ENCODE assay signal across 1 cellular context in the genomic region with DNA sequence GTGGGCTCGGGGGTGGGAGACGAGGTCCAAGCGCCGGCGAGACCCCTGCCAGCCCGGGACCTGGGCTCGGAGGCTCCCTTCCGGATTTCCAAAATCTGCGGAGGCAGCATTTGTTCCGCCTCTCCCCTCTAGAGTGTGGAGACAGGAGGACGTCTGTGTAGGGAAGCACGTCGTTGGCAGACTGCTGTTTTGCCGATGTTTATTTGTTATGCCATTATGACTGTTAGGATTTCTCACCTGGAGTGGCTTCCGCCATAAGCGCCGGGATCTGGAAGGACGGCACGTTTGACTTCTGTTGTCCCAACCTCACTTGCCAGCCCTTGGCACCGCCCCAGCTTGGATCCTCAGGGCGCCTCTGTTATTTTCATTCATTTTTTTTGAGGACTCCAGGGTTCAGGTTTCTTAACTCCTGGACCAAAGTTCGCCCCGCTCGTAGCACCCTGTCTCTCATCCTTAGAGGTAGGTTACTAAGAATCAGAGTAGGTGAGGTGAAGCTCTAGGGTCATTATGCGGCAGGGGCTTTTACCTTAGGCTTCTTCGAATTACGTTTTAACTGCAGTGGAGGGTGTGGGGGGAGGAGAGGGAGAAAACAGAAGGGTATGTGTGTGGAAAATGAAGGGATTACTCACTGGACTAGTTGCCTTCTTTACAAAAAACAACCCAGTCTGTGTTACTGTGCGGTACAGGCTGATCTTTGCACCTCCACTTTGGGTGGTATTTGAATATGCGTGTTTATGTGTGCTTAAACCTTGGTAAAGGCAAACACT.
TF ChIP-seq lines count a peak whose summit lies in the region.

No MANE protein-coding gene starts in this region.

TF ChIP-seq in HepG2, 621 proteins besides CTCF, POLR2A, EP300 and RAD21 (continued from another document and continues in another):
- TF ChIP-seq, protein P1, sequence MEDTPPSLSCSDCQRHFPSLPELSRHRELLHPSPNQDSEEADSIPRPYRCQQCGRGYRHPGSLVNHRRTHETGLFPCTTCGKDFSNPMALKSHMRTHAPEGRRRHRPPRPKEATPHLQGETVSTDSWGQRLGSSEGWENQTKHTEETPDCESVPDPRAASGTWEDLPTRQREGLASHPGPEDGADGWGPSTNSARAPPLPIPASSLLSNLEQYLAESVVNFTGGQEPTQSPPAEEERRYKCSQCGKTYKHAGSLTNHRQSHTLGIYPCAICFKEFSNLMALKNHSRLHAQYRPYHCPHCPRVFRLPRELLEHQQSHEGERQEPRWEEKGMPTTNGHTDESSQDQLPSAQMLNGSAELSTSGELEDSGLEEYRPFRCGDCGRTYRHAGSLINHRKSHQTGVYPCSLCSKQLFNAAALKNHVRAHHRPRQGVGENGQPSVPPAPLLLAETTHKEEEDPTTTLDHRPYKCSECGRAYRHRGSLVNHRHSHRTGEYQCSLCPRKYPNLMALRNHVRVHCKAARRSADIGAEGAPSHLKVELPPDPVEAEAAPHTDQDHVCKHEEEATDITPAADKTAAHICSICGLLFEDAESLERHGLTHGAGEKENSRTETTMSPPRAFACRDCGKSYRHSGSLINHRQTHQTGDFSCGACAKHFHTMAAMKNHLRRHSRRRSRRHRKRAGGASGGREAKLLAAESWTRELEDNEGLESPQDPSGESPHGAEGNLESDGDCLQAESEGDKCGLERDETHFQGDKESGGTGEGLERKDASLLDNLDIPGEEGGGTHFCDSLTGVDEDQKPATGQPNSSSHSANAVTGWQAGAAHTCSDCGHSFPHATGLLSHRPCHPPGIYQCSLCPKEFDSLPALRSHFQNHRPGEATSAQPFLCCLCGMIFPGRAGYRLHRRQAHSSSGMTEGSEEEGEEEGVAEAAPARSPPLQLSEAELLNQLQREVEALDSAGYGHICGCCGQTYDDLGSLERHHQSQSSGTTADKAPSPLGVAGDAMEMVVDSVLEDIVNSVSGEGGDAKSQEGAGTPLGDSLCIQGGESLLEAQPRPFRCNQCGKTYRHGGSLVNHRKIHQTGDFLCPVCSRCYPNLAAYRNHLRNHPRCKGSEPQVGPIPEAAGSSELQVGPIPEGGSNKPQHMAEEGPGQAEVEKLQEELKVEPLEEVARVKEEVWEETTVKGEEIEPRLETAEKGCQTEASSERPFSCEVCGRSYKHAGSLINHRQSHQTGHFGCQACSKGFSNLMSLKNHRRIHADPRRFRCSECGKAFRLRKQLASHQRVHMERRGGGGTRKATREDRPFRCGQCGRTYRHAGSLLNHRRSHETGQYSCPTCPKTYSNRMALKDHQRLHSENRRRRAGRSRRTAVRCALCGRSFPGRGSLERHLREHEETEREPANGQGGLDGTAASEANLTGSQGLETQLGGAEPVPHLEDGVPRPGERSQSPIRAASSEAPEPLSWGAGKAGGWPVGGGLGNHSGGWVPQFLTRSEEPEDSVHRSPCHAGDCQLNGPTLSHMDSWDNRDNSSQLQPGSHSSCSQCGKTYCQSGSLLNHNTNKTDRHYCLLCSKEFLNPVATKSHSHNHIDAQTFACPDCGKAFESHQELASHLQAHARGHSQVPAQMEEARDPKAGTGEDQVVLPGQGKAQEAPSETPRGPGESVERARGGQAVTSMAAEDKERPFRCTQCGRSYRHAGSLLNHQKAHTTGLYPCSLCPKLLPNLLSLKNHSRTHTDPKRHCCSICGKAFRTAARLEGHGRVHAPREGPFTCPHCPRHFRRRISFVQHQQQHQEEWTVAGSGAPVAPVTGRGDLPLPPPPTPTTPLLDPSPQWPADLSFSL (CRISPR knock-in tag; IDR thresholded peaks at IDR 0.05), result 0 out of 2 replicates have a peak, but pooled peaks have one; percentile 28
- no peak for TF ChIP-seq XBP1 (CRISPR knock-in tag; IDR thresholded peaks at IDR 0.05)
- TF ChIP-seq ZNF225 (CRISPR knock-in tag; IDR thresholded peaks at IDR 0.05), result no peak
- no peak for TF ChIP-seq KDM3A (CRISPR knock-in tag; IDR thresholded peaks at IDR 0.05; ENCODE audit: low read depth)
- no peak for TF ChIP-seq REL (CRISPR knock-in tag; conservative IDR thresholded peaks at IDR 0.05)
- TF ChIP-seq TOPORS (CRISPR knock-in tag; IDR thresholded peaks at IDR 0.05), result no peak
- no peak for TF ChIP-seq RXRA (CRISPR knock-in tag; IDR thresholded peaks at IDR 0.05)
- no peak for TF ChIP-seq GZF1 (CRISPR knock-in tag; IDR thresholded peaks at IDR 0.05)
- TF ChIP-seq ZZZ3 (CRISPR knock-in tag; IDR thresholded peaks at IDR 0.05; ENCODE audit: borderline replicate concordance), result no peak
- TF ChIP-seq, protein P2, sequence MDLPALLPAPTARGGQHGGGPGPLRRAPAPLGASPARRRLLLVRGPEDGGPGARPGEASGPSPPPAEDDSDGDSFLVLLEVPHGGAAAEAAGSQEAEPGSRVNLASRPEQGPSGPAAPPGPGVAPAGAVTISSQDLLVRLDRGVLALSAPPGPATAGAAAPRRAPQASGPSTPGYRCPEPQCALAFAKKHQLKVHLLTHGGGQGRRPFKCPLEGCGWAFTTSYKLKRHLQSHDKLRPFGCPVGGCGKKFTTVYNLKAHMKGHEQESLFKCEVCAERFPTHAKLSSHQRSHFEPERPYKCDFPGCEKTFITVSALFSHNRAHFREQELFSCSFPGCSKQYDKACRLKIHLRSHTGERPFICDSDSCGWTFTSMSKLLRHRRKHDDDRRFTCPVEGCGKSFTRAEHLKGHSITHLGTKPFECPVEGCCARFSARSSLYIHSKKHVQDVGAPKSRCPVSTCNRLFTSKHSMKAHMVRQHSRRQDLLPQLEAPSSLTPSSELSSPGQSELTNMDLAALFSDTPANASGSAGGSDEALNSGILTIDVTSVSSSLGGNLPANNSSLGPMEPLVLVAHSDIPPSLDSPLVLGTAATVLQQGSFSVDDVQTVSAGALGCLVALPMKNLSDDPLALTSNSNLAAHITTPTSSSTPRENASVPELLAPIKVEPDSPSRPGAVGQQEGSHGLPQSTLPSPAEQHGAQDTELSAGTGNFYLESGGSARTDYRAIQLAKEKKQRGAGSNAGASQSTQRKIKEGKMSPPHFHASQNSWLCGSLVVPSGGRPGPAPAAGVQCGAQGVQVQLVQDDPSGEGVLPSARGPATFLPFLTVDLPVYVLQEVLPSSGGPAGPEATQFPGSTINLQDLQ (CRISPR knock-in tag; IDR thresholded peaks at IDR 0.05), result no peak
- TF ChIP-seq ZNF354B (CRISPR knock-in tag; IDR thresholded peaks at IDR 0.05), result no peak
- TF ChIP-seq ZNF160 (CRISPR knock-in tag; IDR thresholded peaks at IDR 0.05), result no peak
- TF ChIP-seq ELF1 (CRISPR knock-in tag; IDR thresholded peaks at IDR 0.05), result 0 out of 2 replicates have a peak, but pooled peaks have one; percentile 18
- TF ChIP-seq, protein P3, sequence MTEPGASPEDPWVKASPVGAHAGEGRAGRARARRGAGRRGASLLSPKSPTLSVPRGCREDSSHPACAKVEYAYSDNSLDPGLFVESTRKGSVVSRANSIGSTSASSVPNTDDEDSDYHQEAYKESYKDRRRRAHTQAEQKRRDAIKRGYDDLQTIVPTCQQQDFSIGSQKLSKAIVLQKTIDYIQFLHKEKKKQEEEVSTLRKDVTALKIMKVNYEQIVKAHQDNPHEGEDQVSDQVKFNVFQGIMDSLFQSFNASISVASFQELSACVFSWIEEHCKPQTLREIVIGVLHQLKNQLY (CRISPR knock-in tag; IDR thresholded peaks at IDR 0.05), result no peak
- TF ChIP-seq ZNF550 (CRISPR knock-in tag; IDR thresholded peaks at IDR 0.05; ENCODE audit: borderline replicate concordance), result no peak
- TF ChIP-seq ZNF607 (CRISPR knock-in tag; IDR thresholded peaks at IDR 0.05; ENCODE audit: borderline replicate concordance), result no peak
- TF ChIP-seq, protein P4, sequence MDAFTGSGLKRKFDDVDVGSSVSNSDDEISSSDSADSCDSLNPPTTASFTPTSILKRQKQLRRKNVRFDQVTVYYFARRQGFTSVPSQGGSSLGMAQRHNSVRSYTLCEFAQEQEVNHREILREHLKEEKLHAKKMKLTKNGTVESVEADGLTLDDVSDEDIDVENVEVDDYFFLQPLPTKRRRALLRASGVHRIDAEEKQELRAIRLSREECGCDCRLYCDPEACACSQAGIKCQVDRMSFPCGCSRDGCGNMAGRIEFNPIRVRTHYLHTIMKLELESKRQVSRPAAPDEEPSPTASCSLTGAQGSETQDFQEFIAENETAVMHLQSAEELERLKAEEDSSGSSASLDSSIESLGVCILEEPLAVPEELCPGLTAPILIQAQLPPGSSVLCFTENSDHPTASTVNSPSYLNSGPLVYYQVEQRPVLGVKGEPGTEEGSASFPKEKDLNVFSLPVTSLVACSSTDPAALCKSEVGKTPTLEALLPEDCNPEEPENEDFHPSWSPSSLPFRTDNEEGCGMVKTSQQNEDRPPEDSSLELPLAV (CRISPR knock-in tag; conservative IDR thresholded peaks at IDR 0.05; ENCODE audit: low read depth), result no peak
- TF ChIP-seq ZNF891 (CRISPR knock-in tag; IDR thresholded peaks at IDR 0.05), result no peak
- TF ChIP-seq ZNF788 (CRISPR knock-in tag; IDR thresholded peaks at IDR 0.05; ENCODE audit: borderline replicate concordance), result 0 out of 2 replicates have a peak, but pooled peaks have one; percentile 30
- TF ChIP-seq, protein P5, sequence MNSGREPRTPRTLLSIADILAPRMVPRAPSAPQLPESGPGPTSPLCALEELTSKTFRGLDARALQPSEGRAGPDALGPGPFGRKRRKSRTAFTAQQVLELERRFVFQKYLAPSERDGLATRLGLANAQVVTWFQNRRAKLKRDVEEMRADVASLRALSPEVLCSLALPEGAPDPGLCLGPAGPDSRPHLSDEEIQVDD (CRISPR knock-in tag; IDR thresholded peaks at IDR 0.05; ENCODE audit: borderline replicate concordance), result no peak
- TF ChIP-seq, protein P6, sequence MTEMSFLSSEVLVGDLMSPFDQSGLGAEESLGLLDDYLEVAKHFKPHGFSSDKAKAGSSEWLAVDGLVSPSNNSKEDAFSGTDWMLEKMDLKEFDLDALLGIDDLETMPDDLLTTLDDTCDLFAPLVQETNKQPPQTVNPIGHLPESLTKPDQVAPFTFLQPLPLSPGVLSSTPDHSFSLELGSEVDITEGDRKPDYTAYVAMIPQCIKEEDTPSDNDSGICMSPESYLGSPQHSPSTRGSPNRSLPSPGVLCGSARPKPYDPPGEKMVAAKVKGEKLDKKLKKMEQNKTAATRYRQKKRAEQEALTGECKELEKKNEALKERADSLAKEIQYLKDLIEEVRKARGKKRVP (CRISPR knock-in tag; IDR thresholded peaks at IDR 0.05), result no peak; a peak in 1 of 4 replicates
- 0 out of 2 replicates have a peak, but pooled peaks have one; percentile 17 for TF ChIP-seq CBFB (CRISPR knock-in tag; IDR thresholded peaks at IDR 0.05)
- TF ChIP-seq, protein P7, sequence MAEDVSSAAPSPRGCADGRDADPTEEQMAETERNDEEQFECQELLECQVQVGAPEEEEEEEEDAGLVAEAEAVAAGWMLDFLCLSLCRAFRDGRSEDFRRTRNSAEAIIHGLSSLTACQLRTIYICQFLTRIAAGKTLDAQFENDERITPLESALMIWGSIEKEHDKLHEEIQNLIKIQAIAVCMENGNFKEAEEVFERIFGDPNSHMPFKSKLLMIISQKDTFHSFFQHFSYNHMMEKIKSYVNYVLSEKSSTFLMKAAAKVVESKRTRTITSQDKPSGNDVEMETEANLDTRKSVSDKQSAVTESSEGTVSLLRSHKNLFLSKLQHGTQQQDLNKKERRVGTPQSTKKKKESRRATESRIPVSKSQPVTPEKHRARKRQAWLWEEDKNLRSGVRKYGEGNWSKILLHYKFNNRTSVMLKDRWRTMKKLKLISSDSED (CRISPR knock-in tag; IDR thresholded peaks at IDR 0.05), result no peak
- TF ChIP-seq, protein P8, sequence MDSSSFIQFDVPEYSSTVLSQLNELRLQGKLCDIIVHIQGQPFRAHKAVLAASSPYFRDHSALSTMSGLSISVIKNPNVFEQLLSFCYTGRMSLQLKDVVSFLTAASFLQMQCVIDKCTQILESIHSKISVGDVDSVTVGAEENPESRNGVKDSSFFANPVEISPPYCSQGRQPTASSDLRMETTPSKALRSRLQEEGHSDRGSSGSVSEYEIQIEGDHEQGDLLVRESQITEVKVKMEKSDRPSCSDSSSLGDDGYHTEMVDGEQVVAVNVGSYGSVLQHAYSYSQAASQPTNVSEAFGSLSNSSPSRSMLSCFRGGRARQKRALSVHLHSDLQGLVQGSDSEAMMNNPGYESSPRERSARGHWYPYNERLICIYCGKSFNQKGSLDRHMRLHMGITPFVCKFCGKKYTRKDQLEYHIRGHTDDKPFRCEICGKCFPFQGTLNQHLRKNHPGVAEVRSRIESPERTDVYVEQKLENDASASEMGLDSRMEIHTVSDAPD (CRISPR knock-in tag; IDR thresholded peaks at IDR 0.05), result no peak; the same call in 1 of the 2 replicates
- no peak for TF ChIP-seq ZNF234 (CRISPR knock-in tag; conservative IDR thresholded peaks at IDR 0.05)
- TF ChIP-seq RBM22 (optimal IDR thresholded peaks at IDR 0.05; ENCODE audit: low read length), result peak; percentile 14
- TF ChIP-seq ZNF703 (CRISPR knock-in tag; IDR thresholded peaks at IDR 0.05; ENCODE audit: borderline replicate concordance), result no peak
- TF ChIP-seq, protein P9, sequence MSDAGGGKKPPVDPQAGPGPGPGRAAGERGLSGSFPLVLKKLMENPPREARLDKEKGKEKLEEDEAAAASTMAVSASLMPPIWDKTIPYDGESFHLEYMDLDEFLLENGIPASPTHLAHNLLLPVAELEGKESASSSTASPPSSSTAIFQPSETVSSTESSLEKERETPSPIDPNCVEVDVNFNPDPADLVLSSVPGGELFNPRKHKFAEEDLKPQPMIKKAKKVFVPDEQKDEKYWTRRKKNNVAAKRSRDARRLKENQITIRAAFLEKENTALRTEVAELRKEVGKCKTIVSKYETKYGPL (CRISPR knock-in tag; IDR thresholded peaks at IDR 0.05), result no peak
- TF ChIP-seq, protein P10, sequence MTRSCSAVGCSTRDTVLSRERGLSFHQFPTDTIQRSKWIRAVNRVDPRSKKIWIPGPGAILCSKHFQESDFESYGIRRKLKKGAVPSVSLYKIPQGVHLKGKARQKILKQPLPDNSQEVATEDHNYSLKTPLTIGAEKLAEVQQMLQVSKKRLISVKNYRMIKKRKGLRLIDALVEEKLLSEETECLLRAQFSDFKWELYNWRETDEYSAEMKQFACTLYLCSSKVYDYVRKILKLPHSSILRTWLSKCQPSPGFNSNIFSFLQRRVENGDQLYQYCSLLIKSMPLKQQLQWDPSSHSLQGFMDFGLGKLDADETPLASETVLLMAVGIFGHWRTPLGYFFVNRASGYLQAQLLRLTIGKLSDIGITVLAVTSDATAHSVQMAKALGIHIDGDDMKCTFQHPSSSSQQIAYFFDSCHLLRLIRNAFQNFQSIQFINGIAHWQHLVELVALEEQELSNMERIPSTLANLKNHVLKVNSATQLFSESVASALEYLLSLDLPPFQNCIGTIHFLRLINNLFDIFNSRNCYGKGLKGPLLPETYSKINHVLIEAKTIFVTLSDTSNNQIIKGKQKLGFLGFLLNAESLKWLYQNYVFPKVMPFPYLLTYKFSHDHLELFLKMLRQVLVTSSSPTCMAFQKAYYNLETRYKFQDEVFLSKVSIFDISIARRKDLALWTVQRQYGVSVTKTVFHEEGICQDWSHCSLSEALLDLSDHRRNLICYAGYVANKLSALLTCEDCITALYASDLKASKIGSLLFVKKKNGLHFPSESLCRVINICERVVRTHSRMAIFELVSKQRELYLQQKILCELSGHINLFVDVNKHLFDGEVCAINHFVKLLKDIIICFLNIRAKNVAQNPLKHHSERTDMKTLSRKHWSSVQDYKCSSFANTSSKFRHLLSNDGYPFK (CRISPR knock-in tag; IDR thresholded peaks at IDR 0.05; ENCODE audit: borderline replicate concordance), result no peak
- TF ChIP-seq ZNF317 (CRISPR knock-in tag; IDR thresholded peaks at IDR 0.05), result no peak
- TF ChIP-seq, protein P11, sequence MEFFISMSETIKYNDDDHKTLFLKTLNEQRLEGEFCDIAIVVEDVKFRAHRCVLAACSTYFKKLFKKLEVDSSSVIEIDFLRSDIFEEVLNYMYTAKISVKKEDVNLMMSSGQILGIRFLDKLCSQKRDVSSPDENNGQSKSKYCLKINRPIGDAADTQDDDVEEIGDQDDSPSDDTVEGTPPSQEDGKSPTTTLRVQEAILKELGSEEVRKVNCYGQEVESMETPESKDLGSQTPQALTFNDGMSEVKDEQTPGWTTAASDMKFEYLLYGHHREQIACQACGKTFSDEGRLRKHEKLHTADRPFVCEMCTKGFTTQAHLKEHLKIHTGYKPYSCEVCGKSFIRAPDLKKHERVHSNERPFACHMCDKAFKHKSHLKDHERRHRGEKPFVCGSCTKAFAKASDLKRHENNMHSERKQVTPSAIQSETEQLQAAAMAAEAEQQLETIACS (CRISPR knock-in tag; IDR thresholded peaks at IDR 0.05), result no peak
- no peak for TF ChIP-seq SNRNP70 (IDR thresholded peaks at IDR 0.05; ENCODE audit: low read depth, low read length)
- TF ChIP-seq SMAD1 (CRISPR knock-in tag; IDR thresholded peaks at IDR 0.05; ENCODE audit: borderline replicate concordance, low read depth), result no peak
